ENCODE assay signal across 19 cellular contexts in the genomic region with DNA sequence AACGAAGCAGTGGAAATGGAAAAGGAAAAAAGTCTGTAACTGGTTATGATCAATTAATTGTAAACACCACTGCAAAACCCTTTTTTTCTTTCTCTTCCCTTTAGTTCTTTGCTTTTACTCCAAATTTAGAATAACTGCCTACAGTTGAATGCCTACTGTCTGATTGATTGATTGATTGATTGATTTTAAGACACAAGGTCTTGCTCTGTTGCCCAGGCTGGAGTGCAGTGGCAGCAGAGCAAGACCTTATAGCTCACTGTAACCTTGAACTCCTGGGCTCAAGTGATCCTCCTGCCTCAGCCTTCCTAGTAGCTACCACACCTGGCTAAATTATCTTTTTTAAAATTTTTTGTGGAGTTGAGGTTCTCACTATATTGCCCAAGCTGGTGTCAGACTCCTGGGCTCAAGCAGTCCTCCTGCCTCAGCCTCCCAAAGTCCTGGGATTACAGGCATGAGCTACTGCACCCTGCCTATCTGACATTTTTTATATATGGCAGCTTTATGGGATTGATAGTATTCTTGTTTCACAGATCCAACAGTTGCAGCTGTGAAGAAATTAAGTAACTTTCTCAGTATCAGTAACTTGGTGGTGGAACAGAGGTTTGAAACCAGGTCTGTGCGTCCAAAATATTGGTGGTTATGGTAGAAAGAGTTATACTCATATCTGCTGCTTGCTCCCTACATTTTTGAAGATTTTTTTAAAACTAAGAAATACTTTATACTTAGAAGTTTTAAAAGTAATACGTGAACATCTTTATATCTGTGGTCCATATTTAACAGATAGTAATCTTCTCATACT. TPM values are rescaled to one million over a fixed set of nuclear protein-coding genes. Genes with fewer than 3 reads are reported as not detected.
DNase-seq lines count a peak whose midpoint lies in the region; ATAC-seq, FAIRE-seq and TF ChIP-seq lines count a peak whose summit lies in the region.
"Had no signal": no experiment of that assay in that cellular context is flagged by ENCODE, and none has a peak within 500 bp of the region (broad histone marks: within the 10 kb centered on the region; RNA-seq: fewer than 3 reads in every experiment).

No MANE protein-coding gene starts in this region.

- H3K27me3 Mint-ChIP-seq in stimulated activated naive CD8-positive, alpha-beta T cell treated with anti-CD3 and anti-CD28 coated beads, Interleukin-15, amount 100 ng/mL, for 72 hours = no peaks in the 10 kb centered on the region
- H3K27me3 Mint-ChIP-seq in stimulated activated naive B cell treated with anti-CD40 and anti-IgM and Interleukin-4, amounts not matched to agents 10 μg/mL and 1 μg/mL and 100 μg/mL, for 72 hours = no peaks in the 10 kb centered on the region
- H3K27me3 Mint-ChIP-seq: activated naive CD8-positive, alpha-beta T cell treated with anti-CD3 and anti-CD28 coated beads for 36 hours had no signal

- peak overlapping the region; percentile 45; the same call in 1 of the 2 replicates for H3K4me3 ChIP-seq in GM12878
- H3K4me3 ChIP-seq in spleen = no peak overlapping the region
- H3K4me3 ChIP-seq: heart left ventricle, lung, thoracic aorta had no signal

- DNase-seq in stimulated activated naive CD8-positive, alpha-beta T cell treated with anti-CD3 and anti-CD28 coated beads, Interleukin-15, amount 100 ng/mL, for 72 hours = no peak
- DNase-seq in stimulated activated naive CD8-positive, alpha-beta T cell treated with anti-CD3 and anti-CD28 coated beads, Interleukin-15, Interleukin-2, amounts not matched to agents 100 U/mL and 50 U/mL, for 24 hours = no peak
- DNase-seq in GM12878 (ENCODE audit: low read depth, low spot score) (no peak), spleen (no peak), sciatic nerve (ENCODE audit: low spot score) (no peak)
- no peak for DNase-seq in stimulated activated naive B cell treated with anti-CD40 and anti-IgM and Interleukin-4, amounts not matched to agents 10 μg/mL and 1 μg/mL and 100 μg/mL, for 72 hours
- DNase-seq: activated CD4-positive, alpha-beta T cell treated with anti-CD3 and anti-CD28 coated beads for 1 hour; activated naive CD8-positive, alpha-beta T cell treated with anti-CD3 and anti-CD28 coated beads for 36 hours; heart left ventricle; NCI-H1436 treated with DMSO at 0.1 percent for 48 hours; NCI-H446; SHP77 treated with DMSO at 0.1 percent for 48 hours; stimulated activated CD4-positive, alpha-beta T cell treated with anti-CD3 and anti-CD28 coated beads, Interleukin-2, amount 100 ng/mL, for 24 hours had no signal

- TF ChIP-seq EP300 in GM12878 (IDR thresholded peaks at IDR 0.05; ENCODE audit: borderline replicate concordance in 1 of 2, control insufficient read depth in 1 of 2, low read depth in 2 of 2, low read length in 2 of 2) = no peak

- in situ Hi-C loops in GM12878 (cut with MboI) = no loop called here

- H3K79me2 ChIP-seq in GM12878 (ENCODE audit: control insufficient read depth, insufficient read depth, low read length) = peaks cover 88% of the 10 kb centered on the region

- intact Hi-C loops in GM12878 (cut with micrococcal nuclease; ENCODE audit: unreplicated experiment) (no loop called here), spleen (cut with DNase I; ENCODE audit: low total_unique reads) (no loop called here), sciatic nerve (cut with DNase I) (no loop called here)

- H3K27me3 ChIP-seq in GM12878 (replicated peaks in 1 of 2; ENCODE audit: control insufficient read depth in 2 of 2, insufficient read depth in 2 of 2, low read length in 1 of 2) = no peaks in the 10 kb centered on the region
- H3K27me3 ChIP-seq in spleen (replicated peaks in 1 of 7) = no peaks in the 10 kb centered on the region
- H3K27me3 ChIP-seq: heart left ventricle had no signal

- SMC1A ChIA-PET in GM12878 (lab: Charles Lee; ENCODE audit: uncharacterized antibody, unreplicated experiment) = interaction anchor here (0.6 to 1.5 kb wide), 10 partner anchors 8 to 1573 kb away, joined by 3 to 7 read pairs (median 3); no protein-coding TSS in a partner anchor

- ATAC-seq in stimulated activated naive CD8-positive, alpha-beta T cell treated with anti-CD3 and anti-CD28 coated beads, Interleukin-15, amount 100 ng/mL, for 72 hours = peak; percentile 31
- no peak for ATAC-seq in stimulated activated naive CD8-positive, alpha-beta T cell treated with anti-CD3 and anti-CD28 coated beads, Interleukin-15, Interleukin-2, amounts not matched to agents 100 U/mL and 50 U/mL, for 24 hours
- ATAC-seq in HG02678 (IDR thresholded peaks at IDR 0.05; ENCODE audit: unreplicated experiment) (peak; percentile 50), GM12878 (peak; percentile 65), sciatic nerve (no peak), HG03175 (IDR thresholded peaks at IDR 0.05; ENCODE audit: unreplicated experiment) (no peak)
- no peak for ATAC-seq in stimulated activated naive B cell treated with anti-CD40 and anti-IgM and Interleukin-4, amounts not matched to agents 10 μg/mL and 1 μg/mL and 100 μg/mL, for 72 hours (replicated peaks)
- ATAC-seq: heart left ventricle had no signal

- peaks cover 47% of the 10 kb centered on the region for H3K4me1 Mint-ChIP-seq in stimulated activated naive CD8-positive, alpha-beta T cell treated with anti-CD3 and anti-CD28 coated beads, Interleukin-15, amount 100 ng/mL, for 72 hours
- H3K4me1 Mint-ChIP-seq in stimulated activated naive B cell treated with anti-CD40 and anti-IgM and Interleukin-4, amounts not matched to agents 10 μg/mL and 1 μg/mL and 100 μg/mL, for 72 hours = peaks cover 26 to 59% of the 10 kb centered on the region in 2 donors

- CTCF ChIA-PET in GM12878 (lab: Yijun Ruan, JAX) = interaction anchor here (0.6 to 1.0 kb wide), 4 partner anchors 10 to 49 kb away, joined by 3 to 4 read pairs (median 3); no protein-coding TSS in a partner anchor

- H3K4me1 ChIP-seq in GM12878 (ENCODE audit: control insufficient read depth, insufficient read depth, low read length) (peaks cover 55% of the 10 kb centered on the region), spleen (peaks cover 17 to 98% (median 68%) of the 10 kb centered on the region in 6 donors)

- H3K27ac Mint-ChIP-seq in stimulated activated naive CD8-positive, alpha-beta T cell treated with anti-CD3 and anti-CD28 coated beads, Interleukin-15, amount 100 ng/mL, for 72 hours = no peak overlapping the region
- peak overlapping the region; percentile 85 for H3K27ac Mint-ChIP-seq in stimulated activated naive B cell treated with anti-CD40 and anti-IgM and Interleukin-4, amounts not matched to agents 10 μg/mL and 1 μg/mL and 100 μg/mL, for 72 hours
- H3K27ac Mint-ChIP-seq: activated naive CD8-positive, alpha-beta T cell treated with anti-CD3 and anti-CD28 coated beads for 36 hours had no signal

- WGBS in GM12878 (ENCODE audit: insufficient coverage, insufficient replicate concordance, low lambda C conversion rate, missing lambda C conversion rate) = 26% methylated on average over 3 of the region's 3 CpGs
- WGBS in spleen, 5 donors = 74 to 81% (median 76%) methylated on average over 3 of the region's 3 CpGs

- H3K9me3 ChIP-seq in GM12878 (replicated peaks; ENCODE audit: control insufficient read depth, insufficient read depth, low read length) (no peaks in the 10 kb centered on the region), spleen (no peaks in the 10 kb centered on the region)
- H3K9me3 ChIP-seq: heart left ventricle, thoracic aorta had no signal

- peaks cover 4 to 8% of the 10 kb centered on the region in 2 donors for H3K36me3 Mint-ChIP-seq in stimulated activated naive B cell treated with anti-CD40 and anti-IgM and Interleukin-4, amounts not matched to agents 10 μg/mL and 1 μg/mL and 100 μg/mL, for 72 hours

- H3K27ac ChIP-seq in GM12878 (ENCODE audit: control insufficient read depth, insufficient read depth) = peak overlapping the region; percentile 55
- H3K27ac ChIP-seq in spleen = peak overlapping the region in 2 of 8 donors; percentile 25 to 27

- no TSS peak for BruUV-seq in GM12878 (replicated peaks; lab: Mats Ljungman, UMichigan)

- no peak for TF ChIP-seq RAD21 in GM12878 (IDR thresholded peaks at IDR 0.05; ENCODE audit: insufficient read depth, low read depth, low read length)

- RAD21 ChIA-PET in GM12878 (lab: Charles Lee; ENCODE audit: unreplicated experiment) = interaction anchor here (1.0 to 1.2 kb wide), 2 partner anchors 54 to 264 kb away, joined by 4 read pairs; no protein-coding TSS in a partner anchor

- H3K36me3 ChIP-seq in GM12878 (ENCODE audit: control insufficient read depth in 2 of 2, insufficient read depth in 2 of 2, low read length in 1 of 2) (peaks cover 1 to 2% of the 10 kb centered on the region in 2 experiments; a peak in 3 of 4 replicates), spleen (peaks cover 0 to 13% (median 3%) of the 10 kb centered on the region in 6 donors)
- H3K36me3 ChIP-seq: heart left ventricle, thoracic aorta had no signal

- no peak overlapping the region for H3K9ac ChIP-seq in GM12878 (ENCODE audit: control insufficient read depth, insufficient read depth, low read length)

- no peaks in the 10 kb centered on the region for H4K20me1 ChIP-seq in GM12878 (ENCODE audit: control insufficient read depth, insufficient read depth)

- peak overlapping the region; percentile 68 for H3K4me2 ChIP-seq in GM12878 (ENCODE audit: control insufficient read depth, insufficient read depth)

- TF ChIP-seq POLR2A in GM12878 (IDR thresholded peaks at IDR 0.05; ENCODE audit: low read depth, low read length) (no peak), spleen (IDR thresholded peaks at IDR 0.05) (no peak)

- POLR2A ChIA-PET in GM12878 (lab: Charles Lee) = interaction anchor here (0.6 to 1.6 kb wide), 3 partner anchors 9 to 157 kb away, joined by 4 to 6 read pairs (median 5); a partner anchor contains a TSS

- no peak overlapping the region for H2AFZ ChIP-seq in GM12878 (ENCODE audit: control insufficient read depth, low read depth, low read length)

- no peak overlapping the region for H3K4me3 Mint-ChIP-seq in stimulated activated naive CD8-positive, alpha-beta T cell treated with anti-CD3 and anti-CD28 coated beads, Interleukin-15, amount 100 ng/mL, for 72 hours
- H3K4me3 Mint-ChIP-seq in stimulated activated naive B cell treated with anti-CD40 and anti-IgM and Interleukin-4, amounts not matched to agents 10 μg/mL and 1 μg/mL and 100 μg/mL, for 72 hours = no peak overlapping the region
- H3K4me3 Mint-ChIP-seq: activated naive CD8-positive, alpha-beta T cell treated with anti-CD3 and anti-CD28 coated beads for 36 hours; neural crest cell had no signal

- H3K9me3 Mint-ChIP-seq in stimulated activated naive CD8-positive, alpha-beta T cell treated with anti-CD3 and anti-CD28 coated beads, Interleukin-15, amount 100 ng/mL, for 72 hours = no peaks in the 10 kb centered on the region
- no peaks in the 10 kb centered on the region for H3K9me3 Mint-ChIP-seq in stimulated activated naive B cell treated with anti-CD40 and anti-IgM and Interleukin-4, amounts not matched to agents 10 μg/mL and 1 μg/mL and 100 μg/mL, for 72 hours
- H3K9me3 Mint-ChIP-seq: activated naive CD8-positive, alpha-beta T cell treated with anti-CD3 and anti-CD28 coated beads for 36 hours; neural crest cell had no signal

- no peak for FAIRE-seq in GM12878 (lab: Jason Lieb, UNC)
- FAIRE-seq: G401.6 had no signal

- no peak for TF ChIP-seq CTCF in GM12878 (IDR thresholded peaks at IDR 0.05 in 2 of 3, conservative IDR thresholded peaks at IDR 0.05 in 1 of 3; ENCODE audit: control insufficient read depth in 2 of 3, extremely low read depth in 1 of 3, insufficient read depth in 1 of 3, low read depth in 3 of 3, low read length in 3 of 3)
- TF ChIP-seq CTCF in spleen (IDR thresholded peaks at IDR 0.05 in 8 of 11, conservative IDR thresholded peaks at IDR 0.05 in 3 of 11) = no peak

RNA-seq across cellular contexts. Expression of a gene that starts 12.4 kb away (rescaled TPM):
- total RNA-seq in GM12878 (2013; cell fraction: nucleolus; rRNA removed) = 34.6 and 36.7 TPM in 2 replicates
- total RNA-seq in GM12878 (2014; rRNA removed) = 20.5 and 22.5 TPM in 2 replicates
- 17.0 and 20.0 TPM in 2 replicates for total RNA-seq in GM12878 (2014; rRNA removed; fragmentation: Illumina TruSeq; extraction: Trizol)
- total RNA-seq in GM12878 (2021) = 71.4 and 78.5 TPM in 2 replicates
- polyA plus RNA-seq in GM12878 (2011; ENCODE audit: low read depth) = 47.3 TPM
- polyA plus RNA-seq in GM12878 (2011; rRNA removed) = 111 and 158 TPM in 2 replicates
- 50.9 and 51.8 TPM in 2 replicates for polyA plus RNA-seq in GM12878 (2011; cell fraction: cytosol; rRNA removed)
- 18.6 and 26.0 TPM in 2 replicates for polyA plus RNA-seq in GM12878 (2011; cell fraction: nucleus; rRNA removed)
- 83.2 and 83.3 TPM in 2 replicates for polyA plus RNA-seq in GM12878 (2012)
- 55.4 and 67.2 TPM in 2 replicates for polyA plus RNA-seq in GM12878 (2014; fragmentation: Illumina TruSeq; extraction: Trizol)
- polyA plus RNA-seq in GM12878 (2014; fragmentation: Nextera tagmentation; extraction: Ambion mirVana) = 10 to 100 TPM; 54.3 to 96.4 TPM
- polyA plus RNA-seq in GM12878 (2014; rRNA removed) = 79.6 and 102 TPM in 2 replicates
- polyA plus RNA-seq in GM12878 (2016; fragmentation: Nextera tagmentation; extraction: Ambion mirVana) = 100 to 1,000 TPM; 113 to 141 TPM
- 23.8 and 35.3 TPM in 2 replicates for polyA minus RNA-seq in GM12878 (2011; rRNA and poly(A)+ RNA removed)
- polyA minus RNA-seq in GM12878 (2011; cell fraction: cytosol; rRNA and poly(A)+ RNA removed) = 14.8 and 20.2 TPM in 2 replicates
- 5.4 and 15.5 TPM in 2 replicates for polyA minus RNA-seq in GM12878 (2011; cell fraction: nucleus; rRNA and poly(A)+ RNA removed)
- total RNA-seq in spleen = 10 to 100 TPM; 22.7 to 48.8 (median 40.1) TPM
- 10 to 100 TPM; 26.5 to 27.4 (median 26.9) TPM for polyA plus RNA-seq in spleen
- 51.0 TPM for total RNA-seq in sciatic nerve

Comparison
In these comparisons a context has a peak if more than half of its experiments do, and no peak if none do; other contexts are left out.
1. ATAC-seq: peak in stimulated activated naive CD8-positive, alpha-beta T cell treated with anti-CD3 and anti-CD28 coated beads, Interleukin-15, amount 100 ng/mL, for 72 hours (single experiment), HG02678 (single experiment) and GM12878 (single experiment); none in stimulated activated naive CD8-positive, alpha-beta T cell treated with anti-CD3 and anti-CD28 coated beads, Interleukin-15, Interleukin-2, amounts not matched to agents 100 U/mL and 50 U/mL, for 24 hours (single experiment), stimulated activated naive B cell treated with anti-CD40 and anti-IgM and Interleukin-4, amounts not matched to agents 10 μg/mL and 1 μg/mL and 100 μg/mL, for 72 hours (0 of 2), sciatic nerve (single experiment) and HG03175 (single experiment).